Comparison of ENCODE assay signal across 35 cellular contexts in genomic region chr18:4270988-4271387, GRCh38.
"Had no signal": no experiment of that assay in that cellular context is flagged by ENCODE, and none has a peak within 500 bp of the region (broad histone marks: within the 10 kb centered on the region; RNA-seq: fewer than 3 reads in every experiment).

No MANE protein-coding gene starts in this region.

- H3K36me3 ChIP-seq: MG63 had no signal

- H3K27me3 ChIP-seq: MG63 had no signal

- H3K4me3 ChIP-seq: MG63 had no signal

- H3K9me3 ChIP-seq: MG63 had no signal

- DNase-seq: Karpas-422, Kasumi-1, MG63, MM.1S, MV-4-11, NCI-H1048, NCI-H1092, NCI-H1092 treated with DMSO at 0.1 percent for 48 hours, NCI-H1105, NCI-H1105 treated with DMSO at 0.1 percent for 48 hours, NCI-H1417, NCI-H1417 treated with DMSO at 0.1 percent for 48 hours, NCI-H1436, NCI-H1436 treated with DMSO at 0.1 percent for 48 hours, NCI-H146, NCI-H1694, NCI-H1694 treated with DMSO at 0.1 percent for 48 hours, NCI-H187, NCI-H187 treated with DMSO at 0.1 percent for 48 hours, NCI-H1930, NCI-H2029, NCI-H2029 treated with DMSO at 0.1 percent for 48 hours, NCI-H2081, NCI-H2081 treated with DMSO at 0.1 percent for 48 hours, NCI-H2107, NCI-H2171, NCI-H2171 treated with DMSO at 0.1 percent for 48 hours, NCI-H2227 treated with DMSO at 0.1 percent for 48 hours, NCI-H226, NCI-H345, NCI-H446, NCI-H446 treated with DMSO at 0.1 percent for 48 hours, NCI-H510A, NCI-H510A treated with DMSO at 0.1 percent for 48 hours, NCI-H524 had no signal
